22 cellular contexts compared by ENCODE assay signal in genomic region chr7:79304711-79305110, GRCh38.
DNase-seq lines count a peak whose midpoint lies in the region; ATAC-seq, FAIRE-seq and TF ChIP-seq lines count a peak whose summit lies in the region.
"Had no signal": no experiment of that assay in that cellular context is flagged by ENCODE, and none has a peak within 500 bp of the region (broad histone marks: within the 10 kb centered on the region; RNA-seq: fewer than 3 reads in every experiment).

No MANE protein-coding gene starts in this region.

- no peaks in the 10 kb centered on the region for H3K27me3 Mint-ChIP-seq in activated naive CD4-positive, alpha-beta T cell treated with anti-CD3 and anti-CD28 coated beads for 36 hours (ENCODE audit: low read depth)
- H3K27me3 Mint-ChIP-seq: CD4-positive, alpha-beta T cell had no signal

- no peaks in the 10 kb centered on the region for H3K36me3 Mint-ChIP-seq in activated naive CD4-positive, alpha-beta T cell treated with anti-CD3 and anti-CD28 coated beads for 36 hours (ENCODE audit: low read depth)

- TF ChIP-seq CTCF in D721Med (IDR thresholded peaks at IDR 0.05; ENCODE audit: insufficient read depth, missing control alignments) = no peak

- peak; percentile 36 for FAIRE-seq in H54 (lab: Jason Lieb, UNC)
- peak; percentile 42 for FAIRE-seq in RCC 7860 (lab: Jason Lieb, UNC)
- FAIRE-seq in D721Med (lab: Jason Lieb, UNC) = no peak
- FAIRE-seq: A549, GM19239 had no signal

- DNase-seq in DMS153 (lab: John Stamatoyannopoulos, UW) (peak; percentile 51), H54 (ENCODE audit: insufficient read length, low spot score) (no peak), RCC 7860 (ENCODE audit: low spot score) (no peak), renal cortical epithelial cell (ENCODE audit: low read depth) (peak; percentile 68), D721Med (ENCODE audit: insufficient read length, low spot score) (no peak)
- no peak for DNase-seq in activated naive CD4-positive, alpha-beta T cell treated with anti-CD3 and anti-CD28 coated beads for 36 hours
- DNase-seq: AML-193; CD4-positive, alpha-beta T cell; KBM-7; MV-4-11; NCI-H1105; NCI-H1436 treated with DMSO at 0.1 percent for 48 hours; NCI-H1930; NCI-H446; NCI-H526 treated with DMSO at 0.1 percent for 48 hours; NK-92 treated with Interleukin-12 subunit alpha and Interleukin-12 subunit beta, amount 100 ng/mL, for 24 hours; PC-3; Right ventricle myocardium superior; RPMI8226 had no signal

- intact Hi-C loops in activated naive CD4-positive, alpha-beta T cell treated with anti-CD3 and anti-CD28 coated beads for 36 hours (cut with micrococcal nuclease) = no loop called here

- TF ChIP-seq POLR2A in H54 (IDR thresholded peaks at IDR 0.05; ENCODE audit: low read depth, low read length) = no peak

- CTCF ChIA-PET in activated naive CD4-positive, alpha-beta T cell treated with anti-CD3 and anti-CD28 coated beads for 36 hours (lab: Charles Lee) = no interaction called here

- H3K27ac Mint-ChIP-seq in activated naive CD4-positive, alpha-beta T cell treated with anti-CD3 and anti-CD28 coated beads for 36 hours = no peak overlapping the region
- H3K27ac Mint-ChIP-seq: CD4-positive, alpha-beta T cell had no signal

- ATAC-seq in HG03432 (IDR thresholded peaks at IDR 0.05; ENCODE audit: unreplicated experiment) = no peak
- ATAC-seq: A549, PC-3 had no signal

- no peak overlapping the region for H3K4me3 Mint-ChIP-seq in activated naive CD4-positive, alpha-beta T cell treated with anti-CD3 and anti-CD28 coated beads for 36 hours
- H3K4me3 Mint-ChIP-seq: CD4-positive, alpha-beta T cell had no signal

- peaks cover 2% of the 10 kb centered on the region for H3K9me3 Mint-ChIP-seq in activated naive CD4-positive, alpha-beta T cell treated with anti-CD3 and anti-CD28 coated beads for 36 hours
- H3K9me3 Mint-ChIP-seq: CD4-positive, alpha-beta T cell had no signal

- H3K4me1 Mint-ChIP-seq in activated naive CD4-positive, alpha-beta T cell treated with anti-CD3 and anti-CD28 coated beads for 36 hours (ENCODE audit: low read depth) = no peaks in the 10 kb centered on the region

Comparison
In these comparisons a context has a peak if more than half of its experiments do, and no peak if none do; other contexts are left out.
1. DNase-seq: peak in DMS153 (single experiment) and renal cortical epithelial cell (single experiment); none in H54 (single experiment), RCC 7860 (single experiment), D721Med (single experiment) and activated naive CD4-positive, alpha-beta T cell treated with anti-CD3 and anti-CD28 coated beads for 36 hours (single experiment).